8 cellular contexts compared by ENCODE assay signal in genomic region chr7:94908204-94909022, GRCh38. TPM values are rescaled to one million over a fixed set of nuclear protein-coding genes. Genes with fewer than 3 reads are reported as not detected.
DNase-seq lines count a peak whose midpoint lies in the region; ATAC-seq and TF ChIP-seq lines count a peak whose summit lies in the region.

No MANE protein-coding gene starts in this region.

- H3K9ac ChIP-seq in rectal smooth muscle tissue (ENCODE audit: low read length): peak overlapping the region; percentile 16

- H3K9me3 Mint-ChIP-seq in activated T-helper 1 cell treated with anti-CD3 and anti-CD28 coated beads, Interleukin-12 subunit alpha, Interleukin-12 subunit beta, Interleukin-2, Interleukin-4 antibody, amounts not matched to agents 30 ng/mL and 10 ng/mL and 1 ng/mL, durations not matched to agents 14 hours and 24 hours and 36 hours: no peaks in the 10 kb centered on the region

- WGBS in iPS DF 6.9 (ENCODE audit: insufficient coverage, insufficient read length): no CpG with 5 or more reads among the region's 26 CpGs

- H3K27me3 ChIP-seq in ascending aorta (no peaks in the 10 kb centered on the region), iPS DF 6.9 (ENCODE audit: control insufficient read depth, insufficient read depth, low read length) (no peaks in the 10 kb centered on the region), rectal smooth muscle tissue (ENCODE audit: control insufficient read depth, insufficient read depth, low read length) (no peaks in the 10 kb centered on the region)

- H3K4me1 ChIP-seq in ascending aorta (no peaks in the 10 kb centered on the region), iPS DF 6.9 (ENCODE audit: control insufficient read depth, insufficient read depth, low read length) (peaks cover 1% of the 10 kb centered on the region; the same call in 1 of the 2 replicates), rectal smooth muscle tissue (ENCODE audit: control insufficient read depth, insufficient read depth, low read length) (peaks cover 8% of the 10 kb centered on the region)

- peak overlapping the region; percentile 24 to 53 for H3K27ac ChIP-seq in ascending aorta
- H3K27ac ChIP-seq in iPS DF 6.9 (ENCODE audit: low read length): no peak overlapping the region
- peak overlapping the region; percentile 82 for H3K27ac ChIP-seq in rectal smooth muscle tissue (ENCODE audit: low read depth, low read length)

- no peak overlapping the region for H3K27ac Mint-ChIP-seq in activated T-helper 1 cell treated with anti-CD3 and anti-CD28 coated beads, Interleukin-12 subunit alpha, Interleukin-12 subunit beta, Interleukin-2, Interleukin-4 antibody, amounts not matched to agents 30 ng/mL and 10 ng/mL and 1 ng/mL, durations not matched to agents 14 hours and 24 hours and 36 hours

- ATAC-seq in GM21723 (IDR thresholded peaks at IDR 0.05; ENCODE audit: unreplicated experiment) (no peak), HG02623 (IDR thresholded peaks at IDR 0.05; ENCODE audit: unreplicated experiment) (no peak)

- H3K4me1 Mint-ChIP-seq in activated T-helper 1 cell treated with anti-CD3 and anti-CD28 coated beads, Interleukin-12 subunit alpha, Interleukin-12 subunit beta, Interleukin-2, Interleukin-4 antibody, amounts not matched to agents 30 ng/mL and 10 ng/mL and 1 ng/mL, durations not matched to agents 14 hours and 24 hours and 36 hours (ENCODE audit: low read depth): peaks cover 4% of the 10 kb centered on the region

- H3K36me3 ChIP-seq in ascending aorta (no peaks in the 10 kb centered on the region), iPS DF 6.9 (ENCODE audit: control insufficient read depth, insufficient read depth, low read length) (no peaks in the 10 kb centered on the region; the same call in 1 of the 2 replicates), rectal smooth muscle tissue (ENCODE audit: control insufficient read depth, insufficient read depth, low read length) (no peaks in the 10 kb centered on the region)

- H3K4me3 ChIP-seq in ascending aorta (peak overlapping the region; percentile 64 to 77), iPS DF 6.9 (ENCODE audit: low read length) (peak overlapping the region; percentile 47; the same call in 1 of the 2 replicates), rectal smooth muscle tissue (ENCODE audit: low read length) (peak overlapping the region; percentile 64)

- H3K9me3 ChIP-seq in ascending aorta (no peaks in the 10 kb centered on the region), iPS DF 6.9 (ENCODE audit: control insufficient read depth, insufficient read depth, low read length) (no peaks in the 10 kb centered on the region)

- no peak overlapping the region for H3K4me3 Mint-ChIP-seq in activated T-helper 1 cell treated with anti-CD3 and anti-CD28 coated beads, Interleukin-12 subunit alpha, Interleukin-12 subunit beta, Interleukin-2, Interleukin-4 antibody, amounts not matched to agents 30 ng/mL and 10 ng/mL and 1 ng/mL, durations not matched to agents 14 hours and 24 hours and 36 hours

- TF ChIP-seq CTCF in ascending aorta (IDR thresholded peaks at IDR 0.05): no peak

- DNase-seq in DMS153 treated with DMSO at 0.1 percent for 48 hours (lab: John Stamatoyannopoulos, UW; ENCODE audit: unreplicated experiment) (peak; percentile 39), NCI-H1105 treated with DMSO at 0.1 percent for 48 hours (lab: John Stamatoyannopoulos, UW) (peak; percentile 72), ascending aorta (ENCODE audit: low spot score in 2 of 2) (no peak), iPS DF 6.9 (ENCODE audit: low read depth, low spot score) (no peak)
- DNase-seq in activated T-helper 1 cell treated with anti-CD3 and anti-CD28 coated beads, Interleukin-12 subunit alpha, Interleukin-12 subunit beta, Interleukin-2, Interleukin-4 antibody, amounts not matched to agents 30 ng/mL and 10 ng/mL and 1 ng/mL, durations not matched to agents 14 hours and 24 hours and 36 hours (ENCODE audit: low spot score): no peak

- H3K27me3 Mint-ChIP-seq in activated T-helper 1 cell treated with anti-CD3 and anti-CD28 coated beads, Interleukin-12 subunit alpha, Interleukin-12 subunit beta, Interleukin-2, Interleukin-4 antibody, amounts not matched to agents 30 ng/mL and 10 ng/mL and 1 ng/mL, durations not matched to agents 14 hours and 24 hours and 36 hours (ENCODE audit: insufficient read depth): peaks cover 37% of the 10 kb centered on the region

- intact Hi-C loops in ascending aorta (cut with DNase I): loop anchor here (5.0 to 10.0 kb wide), 3 partner anchors 69 to 296 kb away; partner anchors contain the start of gene SGCE
- intact Hi-C loops in activated T-helper 1 cell treated with anti-CD3 and anti-CD28 coated beads, Interleukin-12 subunit alpha, Interleukin-12 subunit beta, Interleukin-2, Interleukin-4 antibody, amounts not matched to agents 30 ng/mL and 10 ng/mL and 1 ng/mL, durations not matched to agents 14 hours and 24 hours and 36 hours (cut with micrococcal nuclease): no loop called here

- no peaks in the 10 kb centered on the region for H3K36me3 Mint-ChIP-seq in activated T-helper 1 cell treated with anti-CD3 and anti-CD28 coated beads, Interleukin-12 subunit alpha, Interleukin-12 subunit beta, Interleukin-2, Interleukin-4 antibody, amounts not matched to agents 30 ng/mL and 10 ng/mL and 1 ng/mL, durations not matched to agents 14 hours and 24 hours and 36 hours (ENCODE audit: low read depth)

RNA-seq across cellular contexts. Expression of gene PPP1R9A, which starts 1.0 kb away (rescaled TPM):
- 0.85 TPM for total RNA-seq in ascending aorta
- not detected in 2 replicates for total RNA-seq in activated T-helper 1 cell treated with anti-CD3 and anti-CD28 coated beads, Interleukin-12 subunit alpha, Interleukin-12 subunit beta, Interleukin-2, Interleukin-4 antibody, amounts not matched to agents 30 ng/mL and 10 ng/mL and 1 ng/mL, durations not matched to agents 14 hours and 24 hours and 36 hours

Comparison
In these comparisons a context has a peak if more than half of its experiments do, and no peak if none do; other contexts are left out.
1. DNase-seq: peak in DMS153 treated with DMSO at 0.1 percent for 48 hours (single experiment) and NCI-H1105 treated with DMSO at 0.1 percent for 48 hours (single experiment); none in ascending aorta (0 of 2), iPS DF 6.9 (single experiment) and activated T-helper 1 cell treated with anti-CD3 and anti-CD28 coated beads, Interleukin-12 subunit alpha, Interleukin-12 subunit beta, Interleukin-2, Interleukin-4 antibody, amounts not matched to agents 30 ng/mL and 10 ng/mL and 1 ng/mL, durations not matched to agents 14 hours and 24 hours and 36 hours (single experiment).
2. Peak in every context shown above with its lines, with median percentiles within 50 percentile points of each other: H3K4me3 ChIP-seq.